1 cellular context compared by ENCODE assay signal in the genomic region with DNA sequence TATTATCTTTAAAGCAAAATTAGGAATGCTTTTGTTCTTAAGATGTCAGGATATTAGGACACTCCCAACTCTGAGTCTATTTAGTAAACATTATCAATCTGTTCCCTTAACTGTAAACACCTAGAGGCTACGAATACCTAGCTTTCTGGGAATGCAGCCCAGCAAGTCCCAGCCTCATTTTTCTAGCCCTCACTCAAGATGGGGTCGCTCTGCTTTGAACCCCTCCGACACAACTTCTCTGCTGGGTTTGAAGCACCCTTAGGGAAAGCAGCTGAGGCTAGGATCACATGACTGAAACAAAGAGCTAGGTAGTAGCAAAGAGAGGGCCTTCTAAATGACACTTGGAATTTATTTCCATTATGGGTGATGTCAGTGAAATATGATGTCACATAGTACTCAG.
TF ChIP-seq lines count a peak whose summit lies in the region.

No MANE protein-coding gene starts in this region.

TF ChIP-seq in HEK293, 187 proteins besides CTCF, POLR2A, EP300 and RAD21 (continued from another document):
- TF ChIP-seq, protein P1, sequence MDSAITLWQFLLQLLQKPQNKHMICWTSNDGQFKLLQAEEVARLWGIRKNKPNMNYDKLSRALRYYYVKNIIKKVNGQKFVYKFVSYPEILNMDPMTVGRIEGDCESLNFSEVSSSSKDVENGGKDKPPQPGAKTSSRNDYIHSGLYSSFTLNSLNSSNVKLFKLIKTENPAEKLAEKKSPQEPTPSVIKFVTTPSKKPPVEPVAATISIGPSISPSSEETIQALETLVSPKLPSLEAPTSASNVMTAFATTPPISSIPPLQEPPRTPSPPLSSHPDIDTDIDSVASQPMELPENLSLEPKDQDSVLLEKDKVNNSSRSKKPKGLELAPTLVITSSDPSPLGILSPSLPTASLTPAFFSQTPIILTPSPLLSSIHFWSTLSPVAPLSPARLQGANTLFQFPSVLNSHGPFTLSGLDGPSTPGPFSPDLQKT (IDR thresholded peaks at IDR 0.05; ENCODE audit: borderline replicate concordance, low read depth, low read length), result no peak
